Comparison of ENCODE assay signal across 19 cellular contexts in genomic region chr19:32873560-32873959, GRCh38. TPM values are rescaled to one million over a fixed set of nuclear protein-coding genes. Genes with fewer than 3 reads are reported as not detected.
DNase-seq lines count a peak whose midpoint lies in the region; TF ChIP-seq lines count a peak whose summit lies in the region.
"Had no signal": no experiment of that assay in that cellular context is flagged by ENCODE, and none has a peak within 500 bp of the region (broad histone marks: within the 10 kb centered on the region; RNA-seq: fewer than 3 reads in every experiment).

No MANE protein-coding gene starts in this region.

- DNase-seq in activated CD8-positive, alpha-beta memory T cell treated with anti-CD3 and anti-CD28 coated beads for 24 hours, result peak; percentile 33
- no peak for DNase-seq in activated CD8-positive, alpha-beta memory T cell treated with anti-CD3 and anti-CD28 coated beads, Interleukin-2, amount 50 U/mL, for 4 hours
- peak; percentile 30 for DNase-seq in stimulated activated CD4-positive, alpha-beta T cell treated with anti-CD3 and anti-CD28 coated beads, Interleukin-15, amount 100 ng/mL, for 24 hours
- no peak for DNase-seq in stimulated activated CD4-positive, alpha-beta T cell treated with anti-CD3 and anti-CD28 coated beads, Interleukin-4, amount 100 ng/mL, for 4 hours
- DNase-seq in osteocyte (ENCODE audit: extremely low spot score, unreplicated experiment), result peak; percentile 40
- peak; percentile 56 for DNase-seq in stimulated activated CD8-positive, alpha-beta memory T cell treated with anti-CD3 and anti-CD28 coated beads, Interleukin-4, amount 100 ng/mL, for 48 hours
- no peak for DNase-seq in glutamatergic neuron
- DNase-seq: CD4-positive, CD25-positive, alpha-beta regulatory T cell; EL; GF-D8; KG1; NCI-H1092; NCI-H1436; NCI-H1930; NCI-H510A; NCI-H748 treated with DMSO at 0.1 percent for 48 hours; PC-9; RPMI8226 had no signal

- H3K36me3 Mint-ChIP-seq in osteocyte (ENCODE audit: unreplicated experiment), result peaks cover 6% of the 10 kb centered on the region
- H3K36me3 Mint-ChIP-seq in glutamatergic neuron (ENCODE audit: unreplicated experiment), result no peaks in the 10 kb centered on the region

- no peaks in the 10 kb centered on the region for H3K27me3 Mint-ChIP-seq in osteocyte (ENCODE audit: unreplicated experiment)
- H3K27me3 Mint-ChIP-seq in glutamatergic neuron (ENCODE audit: unreplicated experiment), result peaks cover 2% of the 10 kb centered on the region

- H3K9me3 Mint-ChIP-seq in osteocyte (ENCODE audit: unreplicated experiment) (no peaks in the 10 kb centered on the region), glutamatergic neuron (ENCODE audit: unreplicated experiment) (no peaks in the 10 kb centered on the region)

- H3K27ac Mint-ChIP-seq in osteocyte (ENCODE audit: unreplicated experiment) (no peak overlapping the region), glutamatergic neuron (ENCODE audit: unreplicated experiment) (no peak overlapping the region)
- H3K27ac Mint-ChIP-seq: CD4-positive, CD25-positive, alpha-beta regulatory T cell had no signal

- H3K4me1 Mint-ChIP-seq in osteocyte (ENCODE audit: unreplicated experiment) (no peaks in the 10 kb centered on the region), glutamatergic neuron (ENCODE audit: low read depth, unreplicated experiment) (peaks cover 1% of the 10 kb centered on the region)

- no peak for TF ChIP-seq CTCF in osteocyte (IDR thresholded peaks at IDR 0.05)
- TF ChIP-seq CTCF in glutamatergic neuron (IDR thresholded peaks at IDR 0.05; ENCODE audit: partially characterized antibody, unreplicated experiment), result no peak

- H3K4me3 Mint-ChIP-seq in osteocyte (ENCODE audit: unreplicated experiment) (no peak overlapping the region), glutamatergic neuron (ENCODE audit: unreplicated experiment) (no peak overlapping the region)
- H3K4me3 Mint-ChIP-seq: CD4-positive, CD25-positive, alpha-beta regulatory T cell had no signal

RNA-seq across cellular contexts. Expression of gene SLC7A9, which starts 4.0 kb away (rescaled TPM):
- 0.37 and 0.78 TPM in 2 replicates for total RNA-seq in osteocyte
- 0.64 TPM for total RNA-seq in glutamatergic neuron (ENCODE audit: unreplicated experiment)
- total RNA-seq: H4 had no signal

Comparison
In these comparisons a context has a peak if more than half of its experiments do, and no peak if none do; other contexts are left out.
1. DNase-seq: peak in activated CD8-positive, alpha-beta memory T cell treated with anti-CD3 and anti-CD28 coated beads for 24 hours (single experiment), stimulated activated CD4-positive, alpha-beta T cell treated with anti-CD3 and anti-CD28 coated beads, Interleukin-15, amount 100 ng/mL, for 24 hours (single experiment), osteocyte (single experiment) and stimulated activated CD8-positive, alpha-beta memory T cell treated with anti-CD3 and anti-CD28 coated beads, Interleukin-4, amount 100 ng/mL, for 48 hours (single experiment); none in activated CD8-positive, alpha-beta memory T cell treated with anti-CD3 and anti-CD28 coated beads, Interleukin-2, amount 50 U/mL, for 4 hours (single experiment), stimulated activated CD4-positive, alpha-beta T cell treated with anti-CD3 and anti-CD28 coated beads, Interleukin-4, amount 100 ng/mL, for 4 hours (0 of 2) and glutamatergic neuron (single experiment).